In the genomic region with DNA sequence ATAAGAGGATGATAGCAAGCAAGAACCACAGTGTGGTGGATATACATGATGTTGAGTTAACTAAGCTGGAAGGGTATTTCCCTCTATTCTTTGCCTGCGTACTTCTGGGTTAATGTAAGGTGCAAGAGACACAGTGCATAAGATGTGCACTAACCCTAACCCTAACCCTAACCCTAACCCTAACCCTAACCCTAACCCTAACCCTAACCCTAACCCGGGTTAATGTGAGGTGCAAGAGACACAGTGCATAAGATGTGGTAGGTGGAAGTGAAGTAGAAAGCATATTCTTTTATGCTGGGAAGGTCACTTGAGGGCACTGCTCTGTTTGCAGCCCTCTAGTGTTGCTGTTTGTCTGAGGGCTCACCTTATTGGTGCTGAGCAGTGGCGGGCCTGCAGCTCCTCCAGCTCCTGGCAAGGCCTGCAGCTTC, we compare ENCODE assay signal across 15 cellular contexts.
DNase-seq lines count a peak whose midpoint lies in the region; ATAC-seq and TF ChIP-seq lines count a peak whose summit lies in the region.
"Had no signal": no experiment of that assay in that cellular context is flagged by ENCODE, and none has a peak within 500 bp of the region (broad histone marks: within the 10 kb centered on the region; RNA-seq: fewer than 3 reads in every experiment).

No MANE protein-coding gene starts in this region.

- H3K36me3 ChIP-seq in HCT116 (ENCODE audit: control insufficient read depth in 1 of 2, insufficient read depth in 2 of 2, low read length in 2 of 2) (no peaks in the 10 kb centered on the region), esophagus muscularis mucosa (no peaks in the 10 kb centered on the region)
- H3K36me3 ChIP-seq: esophagus squamous epithelium, HAP-1 had no signal

- DNase-seq in activated CD4-positive, alpha-beta T cell treated with anti-CD3 and anti-CD28 coated beads, Interleukin-2, amount 10 ng/mL, durations not matched to agents 24 days and 14 days = peak; percentile 78
- no peak for DNase-seq in activated CD4-positive, alpha-beta T cell treated with anti-CD3 and anti-CD28 coated beads for 1 hour
- DNase-seq in HCT116 (ENCODE audit: low read depth, low spot score) (no peak), natural killer cell (no peak), T1000 (lab: John Stamatoyannopoulos, UW) (no peak), esophagus muscularis mucosa (ENCODE audit: extremely low spot score) (no peak)
- peak; percentile 33 for DNase-seq in activated CD4-positive, alpha-beta memory T cell treated with anti-CD3 and anti-CD28 coated beads for 36 hours
- DNase-seq: DMS79, esophagus squamous epithelium, NCI-H1092, NCI-H748 treated with DMSO at 0.1 percent for 48 hours, SK-N-SH had no signal

- H3K27ac Mint-ChIP-seq in activated CD4-positive, alpha-beta T cell treated with anti-CD3 and anti-CD28 coated beads, Interleukin-2, amount 10 ng/mL, durations not matched to agents 24 days and 14 days = peak overlapping the region; percentile 69
- peak overlapping the region; percentile 71 for H3K27ac Mint-ChIP-seq in activated CD4-positive, alpha-beta memory T cell treated with anti-CD3 and anti-CD28 coated beads for 36 hours
- H3K27ac Mint-ChIP-seq in natural killer cell = peak overlapping the region; percentile 78 to 83

- H3K9me3 Mint-ChIP-seq in activated CD4-positive, alpha-beta T cell treated with anti-CD3 and anti-CD28 coated beads, Interleukin-2, amount 10 ng/mL, durations not matched to agents 24 days and 14 days = no peaks in the 10 kb centered on the region
- H3K9me3 Mint-ChIP-seq in activated CD4-positive, alpha-beta memory T cell treated with anti-CD3 and anti-CD28 coated beads for 36 hours = no peaks in the 10 kb centered on the region
- no peaks in the 10 kb centered on the region for H3K9me3 Mint-ChIP-seq in natural killer cell

- H3K9me3 ChIP-seq in HCT116 (ENCODE audit: control insufficient read depth in 1 of 2, insufficient read depth in 1 of 2, low read depth in 1 of 2, low read length in 2 of 2) = no peaks in the 10 kb centered on the region
- H3K9me3 ChIP-seq in esophagus muscularis mucosa = no peaks in the 10 kb centered on the region
- H3K9me3 ChIP-seq: A549, esophagus squamous epithelium, HAP-1, SK-N-SH had no signal

- H3K27me3 ChIP-seq in HCT116 (ENCODE audit: insufficient read depth, low read length) (no peaks in the 10 kb centered on the region), esophagus muscularis mucosa (no peaks in the 10 kb centered on the region)
- H3K27me3 ChIP-seq: esophagus squamous epithelium had no signal

- no peaks in the 10 kb centered on the region for H3K79me2 ChIP-seq in HCT116 (ENCODE audit: insufficient read depth, low read length)

- no peak for TF ChIP-seq RAD21 in HCT116 (IDR thresholded peaks at IDR 0.05; ENCODE audit: low read depth)

- intact Hi-C loops in activated CD4-positive, alpha-beta T cell treated with anti-CD3 and anti-CD28 coated beads, Interleukin-2, amount 10 ng/mL, durations not matched to agents 24 days and 14 days (cut with micrococcal nuclease) = no loop called here
- intact Hi-C loops in HCT116 (cut with micrococcal nuclease) (no loop called here), natural killer cell (cut with micrococcal nuclease) (loop anchor here (5.0 to 10.0 kb wide), 3 partner anchors 37 to 111 kb away; no protein-coding TSS in a partner anchor), esophagus muscularis mucosa (cut with DNase I) (no loop called here)
- intact Hi-C loops in activated CD4-positive, alpha-beta memory T cell treated with anti-CD3 and anti-CD28 coated beads for 36 hours (cut with micrococcal nuclease) = loop anchor here (1.0 to 5.0 kb wide), 4 partner anchors 33 to 133 kb away; no protein-coding TSS in a partner anchor

- no peak overlapping the region for H3K4me2 ChIP-seq in HCT116 (ENCODE audit: low read length)
- H3K4me2 ChIP-seq: A549, SK-N-SH had no signal

- H3K9me2 ChIP-seq in HCT116 (ENCODE audit: insufficient read depth) = no peaks in the 10 kb centered on the region
- H3K9me2 ChIP-seq: SK-N-SH had no signal

- H4K20me1 ChIP-seq in HCT116 (ENCODE audit: insufficient read depth) = no peaks in the 10 kb centered on the region

- no peak overlapping the region for H3K9ac ChIP-seq in HCT116 (ENCODE audit: low read length)
- H3K9ac ChIP-seq: SK-N-SH had no signal

- H3K4me1 ChIP-seq in HCT116 (ENCODE audit: control insufficient read depth in 1 of 2, insufficient read depth in 2 of 2, low read length in 2 of 2) (no peaks in the 10 kb centered on the region), esophagus muscularis mucosa (no peaks in the 10 kb centered on the region)
- H3K4me1 ChIP-seq: A549, esophagus squamous epithelium, HAP-1 had no signal

- H3K27ac ChIP-seq in HCT116 (ENCODE audit: low read depth, low read length) (no peak overlapping the region), esophagus muscularis mucosa (replicated peaks in 1 of 4) (no peak overlapping the region)
- H3K27ac ChIP-seq: A549, esophagus squamous epithelium had no signal

- ATAC-seq in HCT116 = peak; percentile 40; the same call in 1 of the 2 replicates
- ATAC-seq in natural killer cell = peak; percentile 82 to 90 (median 83)
- no peak for ATAC-seq in HG03095 (IDR thresholded peaks at IDR 0.05; ENCODE audit: unreplicated experiment)

- CTCF ChIA-PET in HCT116 (lab: Charles Lee) = no interaction called here
- CTCF ChIA-PET in activated CD4-positive, alpha-beta memory T cell treated with anti-CD3 and anti-CD28 coated beads for 36 hours (lab: Charles Lee) = interaction anchor here (0.8 to 1.6 kb wide), 8 partner anchors 8 to 439 kb away, joined by 3 to 7 read pairs (median 4); no protein-coding TSS in a partner anchor

- H2AFZ ChIP-seq in HCT116 (ENCODE audit: low read depth, low read length, poor library complexity, severe bottlenecking) = no peak overlapping the region

- RAD21 ChIA-PET in HCT116 (lab: Charles Lee; ENCODE audit: low non-redundant PET in 1 of 2, low total read pairs in 2 of 2, uncharacterized antibody in 2 of 2, unreplicated experiment in 2 of 2) = no interaction called here

- 90% methylated on average over 3 of the region's 3 CpGs for WGBS in esophagus muscularis mucosa

- TF ChIP-seq CTCF in HCT116 (IDR thresholded peaks at IDR 0.05 in 2 of 3, conservative IDR thresholded peaks at IDR 0.05 in 1 of 3; ENCODE audit: borderline replicate concordance in 1 of 3, insufficient read depth in 1 of 3, low read depth in 2 of 3, low read length in 2 of 3) = no peak
- TF ChIP-seq CTCF in natural killer cell (IDR thresholded peaks at IDR 0.05) = no peak
- no peak for TF ChIP-seq CTCF in esophagus muscularis mucosa (IDR thresholded peaks at IDR 0.05)

- H3K27me3 Mint-ChIP-seq in activated CD4-positive, alpha-beta T cell treated with anti-CD3 and anti-CD28 coated beads, Interleukin-2, amount 10 ng/mL, durations not matched to agents 24 days and 14 days = no peaks in the 10 kb centered on the region
- no peaks in the 10 kb centered on the region for H3K27me3 Mint-ChIP-seq in activated CD4-positive, alpha-beta memory T cell treated with anti-CD3 and anti-CD28 coated beads for 36 hours
- no peaks in the 10 kb centered on the region for H3K27me3 Mint-ChIP-seq in natural killer cell (ENCODE audit: low read depth in 2 of 2)

- no peak overlapping the region for H3K4me3 Mint-ChIP-seq in activated CD4-positive, alpha-beta T cell treated with anti-CD3 and anti-CD28 coated beads, Interleukin-2, amount 10 ng/mL, durations not matched to agents 24 days and 14 days
- no peak overlapping the region for H3K4me3 Mint-ChIP-seq in activated CD4-positive, alpha-beta memory T cell treated with anti-CD3 and anti-CD28 coated beads for 36 hours
- no peak overlapping the region for H3K4me3 Mint-ChIP-seq in natural killer cell

- no peak for TF ChIP-seq EP300 in esophagus muscularis mucosa (IDR thresholded peaks at IDR 0.05)

- BruUV-seq in HCT116 (replicated peaks; lab: Mats Ljungman, UMichigan) = no TSS peak

- POLR2A ChIA-PET in HCT116 (lab: Charles Lee) = no interaction called here
- POLR2A ChIA-PET in activated CD4-positive, alpha-beta memory T cell treated with anti-CD3 and anti-CD28 coated beads for 36 hours (lab: Charles Lee) = interaction anchor here (1.1 kb wide), 1 partner anchor 182 kb away, joined by 4 read pairs; a partner anchor contains a TSS

- H3K4me1 Mint-ChIP-seq in activated CD4-positive, alpha-beta T cell treated with anti-CD3 and anti-CD28 coated beads, Interleukin-2, amount 10 ng/mL, durations not matched to agents 24 days and 14 days = peaks cover 23% of the 10 kb centered on the region
- peaks cover 41% of the 10 kb centered on the region for H3K4me1 Mint-ChIP-seq in activated CD4-positive, alpha-beta memory T cell treated with anti-CD3 and anti-CD28 coated beads for 36 hours (ENCODE audit: low read depth)
- H3K4me1 Mint-ChIP-seq in natural killer cell = peaks cover 26 to 37% of the 10 kb centered on the region in 2 donors

- TF ChIP-seq POLR2A in HCT116 (IDR thresholded peaks at IDR 0.05; ENCODE audit: borderline replicate concordance, extremely low read depth, insufficient read depth, insufficient read length) (no peak), esophagus muscularis mucosa (IDR thresholded peaks at IDR 0.05; ENCODE audit: low read depth) (no peak)

- H3K4me3 ChIP-seq in HCT116 (replicated peaks in 1 of 2; ENCODE audit: low read depth in 1 of 2, low read length in 2 of 2) (no peak overlapping the region), esophagus muscularis mucosa (no peak overlapping the region)
- H3K4me3 ChIP-seq: A549, esophagus squamous epithelium, HAP-1 had no signal

- H3K36me3 Mint-ChIP-seq in activated CD4-positive, alpha-beta T cell treated with anti-CD3 and anti-CD28 coated beads, Interleukin-2, amount 10 ng/mL, durations not matched to agents 24 days and 14 days (ENCODE audit: low read depth) = peaks cover 8% of the 10 kb centered on the region
- no peaks in the 10 kb centered on the region for H3K36me3 Mint-ChIP-seq in activated CD4-positive, alpha-beta memory T cell treated with anti-CD3 and anti-CD28 coated beads for 36 hours
- H3K36me3 Mint-ChIP-seq in natural killer cell = no peaks in the 10 kb centered on the region

TF ChIP-seq in HCT116, 20 proteins besides CTCF, POLR2A, EP300 and RAD21 (continues in another document):
- TF ChIP-seq ELF1 (IDR thresholded peaks at IDR 0.05; ENCODE audit: borderline replicate concordance, low read depth) (no peak), CEBPB (IDR thresholded peaks at IDR 0.05; ENCODE audit: low read depth) (no peak), POLR2AphosphoS5 (IDR thresholded peaks at IDR 0.05; ENCODE audit: low read depth, low read length) (no peak), SRF (IDR thresholded peaks at IDR 0.05; ENCODE audit: low read depth) (no peak), EZH2phosphoT487 (IDR thresholded peaks at IDR 0.05; ENCODE audit: borderline replicate concordance) (no peak), CBX3 (IDR thresholded peaks at IDR 0.05; ENCODE audit: low read depth) (no peak), EGR1 (IDR thresholded peaks at IDR 0.05; ENCODE audit: low read depth) (no peak), SIN3A (IDR thresholded peaks at IDR 0.05; ENCODE audit: low read depth) (no peak)
- TF ChIP-seq, protein P1, sequence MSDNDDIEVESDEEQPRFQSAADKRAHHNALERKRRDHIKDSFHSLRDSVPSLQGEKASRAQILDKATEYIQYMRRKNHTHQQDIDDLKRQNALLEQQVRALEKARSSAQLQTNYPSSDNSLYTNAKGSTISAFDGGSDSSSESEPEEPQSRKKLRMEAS (IDR thresholded peaks at IDR 0.05) = no peak

Comparison
In these comparisons a context has a peak if more than half of its experiments do, and no peak if none do; other contexts are left out.
1. DNase-seq: peak in activated CD4-positive, alpha-beta T cell treated with anti-CD3 and anti-CD28 coated beads, Interleukin-2, amount 10 ng/mL, durations not matched to agents 24 days and 14 days (single experiment) and activated CD4-positive, alpha-beta memory T cell treated with anti-CD3 and anti-CD28 coated beads for 36 hours (single experiment); none in activated CD4-positive, alpha-beta T cell treated with anti-CD3 and anti-CD28 coated beads for 1 hour (single experiment), HCT116 (single experiment), natural killer cell (single experiment), T1000 (single experiment) and esophagus muscularis mucosa (single experiment).
2. intact Hi-C loops: an anchor here in activated CD4-positive, alpha-beta memory T cell treated with anti-CD3 and anti-CD28 coated beads for 36 hours (1.0 to 5.0 kb wide) and natural killer cell (5.0 to 10.0 kb wide); none called in activated CD4-positive, alpha-beta T cell treated with anti-CD3 and anti-CD28 coated beads, Interleukin-2, amount 10 ng/mL, durations not matched to agents 24 days and 14 days, HCT116 and esophagus muscularis mucosa.
3. Peak in every context shown above with its lines, with median percentiles within 50 percentile points of each other: H3K27ac Mint-ChIP-seq.